In the genomic region with DNA sequence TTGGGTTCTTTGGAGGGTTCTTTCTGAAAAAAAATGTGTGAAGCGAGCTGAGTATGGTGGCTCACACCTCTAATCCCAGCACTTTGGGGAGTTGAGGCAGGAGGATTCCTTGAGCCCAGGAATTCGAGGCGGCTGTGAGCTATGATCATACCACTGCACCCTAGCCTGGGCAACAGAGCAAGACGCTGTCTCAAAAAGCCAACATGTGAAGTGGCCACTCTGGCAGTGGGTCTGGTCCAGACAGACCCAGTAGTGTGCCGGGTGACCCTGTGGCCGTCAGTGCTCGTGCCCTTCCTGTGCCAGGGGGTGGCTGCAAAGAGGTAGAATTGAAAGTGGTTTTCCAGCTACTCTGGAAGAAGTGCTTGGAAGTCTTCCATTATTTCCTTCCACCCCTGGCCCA, we compare ENCODE assay signal across 1 cellular context.
TF ChIP-seq lines count a peak whose summit lies in the region.

No MANE protein-coding gene starts in this region.

TF ChIP-seq in IMR-90, 13 proteins besides CTCF, POLR2A, EP300 and RAD21:
- TF ChIP-seq, protein P1, sequence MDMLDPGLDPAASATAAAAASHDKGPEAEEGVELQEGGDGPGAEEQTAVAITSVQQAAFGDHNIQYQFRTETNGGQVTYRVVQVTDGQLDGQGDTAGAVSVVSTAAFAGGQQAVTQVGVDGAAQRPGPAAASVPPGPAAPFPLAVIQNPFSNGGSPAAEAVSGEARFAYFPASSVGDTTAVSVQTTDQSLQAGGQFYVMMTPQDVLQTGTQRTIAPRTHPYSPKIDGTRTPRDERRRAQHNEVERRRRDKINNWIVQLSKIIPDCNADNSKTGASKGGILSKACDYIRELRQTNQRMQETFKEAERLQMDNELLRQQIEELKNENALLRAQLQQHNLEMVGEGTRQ (IDR thresholded peaks at IDR 0.05; ENCODE audit: low read depth, low read length) = no peak
- no peak for TF ChIP-seq CEBPB (IDR thresholded peaks at IDR 0.05; ENCODE audit: low read depth, low read length)
- TF ChIP-seq, protein P2, sequence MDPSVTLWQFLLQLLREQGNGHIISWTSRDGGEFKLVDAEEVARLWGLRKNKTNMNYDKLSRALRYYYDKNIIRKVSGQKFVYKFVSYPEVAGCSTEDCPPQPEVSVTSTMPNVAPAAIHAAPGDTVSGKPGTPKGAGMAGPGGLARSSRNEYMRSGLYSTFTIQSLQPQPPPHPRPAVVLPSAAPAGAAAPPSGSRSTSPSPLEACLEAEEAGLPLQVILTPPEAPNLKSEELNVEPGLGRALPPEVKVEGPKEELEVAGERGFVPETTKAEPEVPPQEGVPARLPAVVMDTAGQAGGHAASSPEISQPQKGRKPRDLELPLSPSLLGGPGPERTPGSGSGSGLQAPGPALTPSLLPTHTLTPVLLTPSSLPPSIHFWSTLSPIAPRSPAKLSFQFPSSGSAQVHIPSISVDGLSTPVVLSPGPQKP (IDR thresholded peaks at IDR 0.05; ENCODE audit: borderline replicate concordance, low read depth, low read length) = no peak
- TF ChIP-seq FOS (IDR thresholded peaks at IDR 0.05; ENCODE audit: low read depth, low read length) = no peak
- TF ChIP-seq SMC3 (IDR thresholded peaks at IDR 0.05; ENCODE audit: low read depth, low read length) = no peak
- TF ChIP-seq MAFK (IDR thresholded peaks at IDR 0.05; ENCODE audit: low read depth, low read length) = no peak
TF ChIP-seq in IMR-90: peak in this region for 0.
